13 cellular contexts compared by ENCODE assay signal in the genomic region with DNA sequence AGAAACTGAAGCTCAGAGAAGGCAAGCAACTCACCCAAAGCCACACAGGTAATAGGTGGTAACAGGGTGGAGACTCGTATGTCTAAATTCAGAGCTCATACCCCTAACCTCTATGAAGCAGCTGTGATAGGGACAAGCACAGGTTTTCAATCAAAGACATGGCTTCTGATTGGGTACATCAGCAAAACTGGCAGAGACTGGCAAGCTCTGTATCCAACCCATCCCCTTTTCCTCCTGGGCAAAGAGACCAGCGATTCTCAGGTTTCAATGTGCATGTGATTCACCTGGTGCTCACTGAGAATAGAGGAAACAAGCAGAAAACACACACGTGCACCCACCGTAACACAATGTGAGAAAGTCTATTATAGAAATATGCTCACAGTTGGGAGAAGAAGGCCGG.
"Had no signal": no experiment of that assay in that cellular context is flagged by ENCODE, and none has a peak within 500 bp of the region (broad histone marks: within the 10 kb centered on the region; RNA-seq: fewer than 3 reads in every experiment).

No MANE protein-coding gene starts in this region.

- H3K27me3 ChIP-seq: colonic mucosa, gastrocnemius medialis, sigmoid colon, tibial nerve had no signal

- H3K36me3 ChIP-seq: colonic mucosa, gastrocnemius medialis, sigmoid colon, tibial nerve had no signal

- ATAC-seq: gastrocnemius medialis; left ventricle myocardium superior; stimulated activated naive B cell treated with anti-CD40 and anti-IgM and Interleukin-4, amounts not matched to agents 10 μg/mL and 1 μg/mL and 100 μg/mL, for 72 hours had no signal

- H3K9me3 ChIP-seq: colonic mucosa, gastrocnemius medialis, sigmoid colon, tibial nerve had no signal

- DNase-seq: activated CD4-positive, alpha-beta T cell treated with anti-CD3 and anti-CD28 coated beads, Interleukin-2, amount 10 ng/mL, durations not matched to agents 24 days and 14 days; activated naive CD4-positive, alpha-beta T cell treated with anti-CD3 and anti-CD28 coated beads for 36 hours; caudate nucleus; colonic mucosa; gastrocnemius medialis; kidney; left ventricle myocardium superior; mesendoderm; nephron progenitor cell; sigmoid colon; stimulated activated CD4-positive, alpha-beta T cell treated with anti-CD3 and anti-CD28 coated beads, Interleukin-2, amount 100 ng/mL, for 24 hours; stimulated activated naive B cell treated with anti-CD40 and anti-IgM and Interleukin-4, amounts not matched to agents 10 μg/mL and 1 μg/mL and 100 μg/mL, for 72 hours had no signal

- H3K4me1 ChIP-seq: colonic mucosa, gastrocnemius medialis had no signal

- H3K4me3 ChIP-seq: colonic mucosa, gastrocnemius medialis, sigmoid colon, tibial nerve had no signal

- H3K27ac ChIP-seq: colonic mucosa, gastrocnemius medialis, sigmoid colon, tibial nerve had no signal
